29 cellular contexts compared by ENCODE assay signal in genomic region chr16:14389359-14389758, GRCh38.
"Had no signal": no experiment of that assay in that cellular context is flagged by ENCODE, and none has a peak within 500 bp of the region (broad histone marks: within the 10 kb centered on the region; RNA-seq: fewer than 3 reads in every experiment).

No MANE protein-coding gene starts in this region.

- H3K9me3 ChIP-seq: adrenal gland had no signal

- H3K9ac ChIP-seq: KMS-11 had no signal

- H3K4me3 ChIP-seq: adrenal gland, SJCRH30, SK-N-MC had no signal

- H3K4me2 ChIP-seq: KMS-11 had no signal

- ATAC-seq: activated CD8-positive, alpha-beta T cell treated with anti-CD3 and anti-CD28 coated beads for 36 hours; PC-3 had no signal

- DNase-seq: activated CD4-positive, alpha-beta T cell treated with anti-CD3 and anti-CD28 coated beads, Interleukin-2, amount 10 ng/mL, durations not matched to agents 24 days and 14 days; activated CD4-positive, alpha-beta T cell treated with anti-CD3 and anti-CD28 coated beads, Interleukin-2, amount 50 U/mL, for 4 hours; activated CD4-positive, CD25-positive, alpha-beta regulatory T cell; activated CD8-positive, alpha-beta T cell treated with anti-CD3 and anti-CD28 coated beads for 36 hours; activated gamma-delta T cell; activated naive CD4-positive, alpha-beta T cell treated with Interleukin-2 at 50 U/mL for 16 hours; activated naive CD8-positive, alpha-beta T cell treated with anti-CD3 and anti-CD28 coated beads, Interleukin-2, amount 10 ng/mL, durations not matched to agents 7 days and 5 days; activated T-cell treated with anti-CD3 and anti-CD28 coated beads, Interleukin-2, amount 50 U/mL, for 24 hours; adrenal gland; central memory CD4-positive, alpha-beta T cell; NCI-H1092 treated with DMSO at 0.1 percent for 48 hours; NCI-H1417; NCI-H146; NCI-H187; NCI-H2029 treated with DMSO at 0.1 percent for 48 hours; NCI-H2107; NCI-H2171; NCI-H510A; NCI-H526; NCI-H748 treated with DMSO at 0.1 percent for 48 hours; NK-92 treated with Interleukin-12 subunit alpha and Interleukin-12 subunit beta, amount 100 ng/mL, for 24 hours; PC-3; SHP77; SJCRH30; T1000; WERI-Rb-1 had no signal

- H3K36me3 ChIP-seq: adrenal gland, SJCRH30, WERI-Rb-1 had no signal

- H3K27ac ChIP-seq: adrenal gland, KMS-11, SJCRH30, SK-N-MC, WERI-Rb-1 had no signal

- FAIRE-seq: RCC 7860 had no signal

- H3K27me3 ChIP-seq: adrenal gland, SJCRH30 had no signal

- H3K4me1 ChIP-seq: adrenal gland, SJCRH30 had no signal
